ENCODE assay signal across 14 cellular contexts in genomic region chr12:92556141-92556540, GRCh38.
DNase-seq lines count a peak whose midpoint lies in the region; ATAC-seq, FAIRE-seq and TF ChIP-seq lines count a peak whose summit lies in the region.
"Had no signal": no experiment of that assay in that cellular context is flagged by ENCODE, and none has a peak within 500 bp of the region (broad histone marks: within the 10 kb centered on the region; RNA-seq: fewer than 3 reads in every experiment).

No MANE protein-coding gene starts in this region.

- H3K4me2 ChIP-seq in Loucy (ENCODE audit: low read depth, low read length, poor library complexity, severe bottlenecking) (peak overlapping the region; percentile 38), PC-9 (no peak overlapping the region)
- H3K4me2 ChIP-seq: A549 had no signal

- H3K4me1 ChIP-seq in Loucy (ENCODE audit: insufficient read depth, low read length, poor library complexity, severe bottlenecking), result peaks cover 39% of the 10 kb centered on the region
- H3K4me1 ChIP-seq in small intestine (ENCODE audit: control insufficient read depth in 2 of 2, insufficient read depth in 1 of 2, low read depth in 1 of 2, low read length in 1 of 2), result peaks cover 11 to 15% of the 10 kb centered on the region in 2 donors
- no peaks in the 10 kb centered on the region for H3K4me1 ChIP-seq in colonic mucosa
- H3K4me1 ChIP-seq in PC-9 (replicated peaks; ENCODE audit: insufficient read depth), result peaks cover 19% of the 10 kb centered on the region

- no peaks in the 10 kb centered on the region for H3F3A ChIP-seq in Loucy (ENCODE audit: low read depth)
- H3F3A ChIP-seq in PC-9 (ENCODE audit: insufficient read depth, low read depth), result peaks cover 17% of the 10 kb centered on the region

- intact Hi-C loops in colonic mucosa (cut with DNase I) (no loop called here), PC-9 (cut with micrococcal nuclease; ENCODE audit: unreplicated experiment) (no loop called here)

- FAIRE-seq in small intestine (lab: Jason Lieb, UNC), result no peak
- FAIRE-seq: A549, frontal cortex had no signal

- CTCF ChIA-PET in activated CD4-positive, alpha-beta T cell treated with anti-CD3 and anti-CD28 coated beads, Interleukin-2, amount 10 ng/mL, durations not matched to agents 7 days and 5 days (lab: Charles Lee), result interaction anchor here (1.2 to 1.8 kb wide), 4 partner anchors 8 to 412 kb away, joined by 3 to 8 read pairs (median 4); no protein-coding TSS in a partner anchor
- CTCF ChIA-PET in PC-9 (lab: Charles Lee), result no interaction called here

- no peaks in the 10 kb centered on the region for H4K20me1 ChIP-seq in Loucy (ENCODE audit: insufficient read depth, low read length, poor library complexity, severe bottlenecking)
- H4K20me1 ChIP-seq in PC-9 (ENCODE audit: insufficient read depth), result no peaks in the 10 kb centered on the region

- 14 to 25% (median 16%) methylated on average over 1 of the region's 1 CpG for WGBS in small intestine, 3 donors

- H3K36me3 ChIP-seq in Loucy (ENCODE audit: insufficient read depth, low read length) (no peaks in the 10 kb centered on the region), small intestine (ENCODE audit: control insufficient read depth in 2 of 2, insufficient read depth in 2 of 2, low read length in 2 of 2) (no peaks in the 10 kb centered on the region), colonic mucosa (no peaks in the 10 kb centered on the region), PC-9 (ENCODE audit: low read depth) (no peaks in the 10 kb centered on the region)
- H3K36me3 ChIP-seq: sigmoid colon had no signal

- no peak for TF ChIP-seq CTCF in Loucy (conservative IDR thresholded peaks at IDR 0.05; ENCODE audit: low read length)
- TF ChIP-seq CTCF in colonic mucosa (IDR thresholded peaks at IDR 0.05), result no peak
- TF ChIP-seq CTCF in PC-9 (conservative IDR thresholded peaks at IDR 0.05), result no peak

- no peaks in the 10 kb centered on the region for H3K9me3 ChIP-seq in Loucy (ENCODE audit: insufficient read depth, low read depth, low read length)
- no peaks in the 10 kb centered on the region for H3K9me3 ChIP-seq in small intestine (ENCODE audit: control insufficient read depth, low read depth)
- H3K9me3 ChIP-seq in colonic mucosa, result no peaks in the 10 kb centered on the region
- no peaks in the 10 kb centered on the region for H3K9me3 ChIP-seq in PC-9 (ENCODE audit: insufficient read depth, low read depth)
- H3K9me3 ChIP-seq: A549, sigmoid colon had no signal

- no TSS peak for BruUV-seq in PC-9 (replicated peaks; lab: Mats Ljungman, UMichigan)

- POLR2A ChIA-PET in activated CD4-positive, alpha-beta T cell treated with anti-CD3 and anti-CD28 coated beads, Interleukin-2, amount 10 ng/mL, durations not matched to agents 7 days and 5 days (lab: Charles Lee), result no interaction called here
- POLR2A ChIA-PET in PC-9 (lab: Charles Lee; ENCODE audit: unreplicated experiment), result interaction anchor here (0.6 kb wide), 1 partner anchor 419 kb away, joined by 5 read pairs; no protein-coding TSS in a partner anchor

- H3K79me2 ChIP-seq in Loucy (ENCODE audit: insufficient read depth, low read length) (no peaks in the 10 kb centered on the region), PC-9 (ENCODE audit: low read depth) (no peaks in the 10 kb centered on the region)

- H2AFZ ChIP-seq in Loucy (ENCODE audit: low read length), result no peak overlapping the region
- H2AFZ ChIP-seq in PC-9, result no peak overlapping the region

- H3K9ac ChIP-seq in Loucy (ENCODE audit: low read depth, low read length, poor library complexity, severe bottlenecking) (no peak overlapping the region), colonic mucosa (ENCODE audit: low read depth in 2 of 2, low read length in 2 of 2) (no peak overlapping the region)

- ATAC-seq in GM21529 (IDR thresholded peaks at IDR 0.05; ENCODE audit: unreplicated experiment), result peak; percentile 35
- ATAC-seq: A549 had no signal

- H3K27me3 Mint-ChIP-seq in activated CD4-positive, alpha-beta T cell treated with anti-CD3 and anti-CD28 coated beads, Interleukin-2, amount 10 ng/mL, durations not matched to agents 7 days and 5 days, result no peaks in the 10 kb centered on the region

- H3K4me3 Mint-ChIP-seq in activated CD4-positive, alpha-beta T cell treated with anti-CD3 and anti-CD28 coated beads, Interleukin-2, amount 10 ng/mL, durations not matched to agents 7 days and 5 days, result peak overlapping the region; percentile 24

- DNase-seq in activated CD4-positive, alpha-beta T cell treated with anti-CD3 and anti-CD28 coated beads, Interleukin-2, amount 10 ng/mL, durations not matched to agents 7 days and 5 days, result no peak
- DNase-seq in activated CD4-positive, alpha-beta T cell treated with anti-CD3 and anti-CD28 coated beads for 48 hours, result no peak
- DNase-seq in small intestine, result peak; percentile 37
- no peak for DNase-seq in colonic mucosa
- no peak for DNase-seq in PC-9
- DNase-seq in NCI-H524 (lab: John Stamatoyannopoulos, UW), result no peak
- DNase-seq: activated CD4-positive, alpha-beta T cell treated with anti-CD3 and anti-CD28 coated beads, Interleukin-2, amount 50 U/mL, for 48 hours; mammary epithelial cell; sigmoid colon; stimulated activated CD8-positive, alpha-beta memory T cell treated with anti-CD3 and anti-CD28 coated beads, Interleukin-4, amount 100 ng/mL, for 48 hours had no signal

- H3K36me3 Mint-ChIP-seq in activated CD4-positive, alpha-beta T cell treated with anti-CD3 and anti-CD28 coated beads, Interleukin-2, amount 10 ng/mL, durations not matched to agents 7 days and 5 days (ENCODE audit: low read depth), result peaks cover 16% of the 10 kb centered on the region

- H3K9me2 ChIP-seq in Loucy (replicated peaks; ENCODE audit: low read depth, low read length) (no peaks in the 10 kb centered on the region), PC-9 (ENCODE audit: insufficient read depth) (no peaks in the 10 kb centered on the region)

- peak overlapping the region; percentile 85 for H3K27ac Mint-ChIP-seq in activated CD4-positive, alpha-beta T cell treated with anti-CD3 and anti-CD28 coated beads, Interleukin-2, amount 10 ng/mL, durations not matched to agents 7 days and 5 days

- H3K9me3 Mint-ChIP-seq in activated CD4-positive, alpha-beta T cell treated with anti-CD3 and anti-CD28 coated beads, Interleukin-2, amount 10 ng/mL, durations not matched to agents 7 days and 5 days, result peaks cover 19% of the 10 kb centered on the region

- H3K4me3 ChIP-seq in Loucy (ENCODE audit: low read length, poor library complexity, severe bottlenecking) (no peak overlapping the region), small intestine (ENCODE audit: low read depth in 1 of 2, low read length in 2 of 2) (no peak overlapping the region), colonic mucosa (no peak overlapping the region), PC-9 (no peak overlapping the region)
- H3K4me3 ChIP-seq: A549, sigmoid colon had no signal

- peaks cover 37% of the 10 kb centered on the region for H3K4me1 Mint-ChIP-seq in activated CD4-positive, alpha-beta T cell treated with anti-CD3 and anti-CD28 coated beads, Interleukin-2, amount 10 ng/mL, durations not matched to agents 7 days and 5 days

- no peaks in the 10 kb centered on the region for H3K27me3 ChIP-seq in Loucy (ENCODE audit: insufficient read depth, low read length, poor library complexity, severe bottlenecking)
- H3K27me3 ChIP-seq in small intestine (ENCODE audit: control insufficient read depth in 2 of 2, insufficient read depth in 2 of 2, low read length in 2 of 2), result no peaks in the 10 kb centered on the region
- no peaks in the 10 kb centered on the region for H3K27me3 ChIP-seq in colonic mucosa
- no peaks in the 10 kb centered on the region for H3K27me3 ChIP-seq in PC-9 (ENCODE audit: insufficient read depth, low read depth)
- H3K27me3 ChIP-seq: sigmoid colon had no signal

- H3K27ac ChIP-seq in small intestine (ENCODE audit: low read depth in 1 of 2, low read length in 1 of 2) (no peak overlapping the region), colonic mucosa (no peak overlapping the region), PC-9 (no peak overlapping the region)
